ENCODE assay signal across 8 cellular contexts in genomic region chr3:137946341-137946973, GRCh38.
DNase-seq lines count a peak whose midpoint lies in the region; ATAC-seq, FAIRE-seq and TF ChIP-seq lines count a peak whose summit lies in the region.

No MANE protein-coding gene starts in this region.

- peak; percentile 84 for DNase-seq in Calu3
- DNase-seq in H54 (ENCODE audit: insufficient read length, low spot score): peak; percentile 25
- peak; percentile 53 to 58 for DNase-seq in NCI-H1930 (lab: John Stamatoyannopoulos, UW)
- peak in 3 of 5 donors; percentile 8 to 51 (median 17) for DNase-seq in T-helper 1 cell
- peak; percentile 69 for DNase-seq in iris pigment epithelial cell (ENCODE audit: low read depth)
- DNase-seq in stimulated activated CD4-positive, alpha-beta T cell treated with anti-CD3 and anti-CD28 coated beads, Interleukin-4, amount 100 ng/mL, for 1 hour: peak; percentile 47

- H3K27ac Mint-ChIP-seq in Calu3 (ENCODE audit: unreplicated experiment) (no peak overlapping the region), brain (no peak overlapping the region)

- intact Hi-C loops in Calu3 (cut with micrococcal nuclease; ENCODE audit: unreplicated experiment): loop anchor here (1.0 to 10.0 kb wide), 6 partner anchors 25 to 914 kb away; no protein-coding TSS in a partner anchor

- TF ChIP-seq POLR2A in H54 (IDR thresholded peaks at IDR 0.05; ENCODE audit: low read depth, low read length): no peak

- peaks cover 32% of the 10 kb centered on the region for H3K27me3 Mint-ChIP-seq in Calu3 (ENCODE audit: unreplicated experiment)
- H3K27me3 Mint-ChIP-seq in brain: no peaks in the 10 kb centered on the region

- H3K4me1 Mint-ChIP-seq in Calu3 (ENCODE audit: low read depth, unreplicated experiment): peaks cover 7% of the 10 kb centered on the region
- H3K4me1 Mint-ChIP-seq in brain: no peaks in the 10 kb centered on the region

- H3K36me3 Mint-ChIP-seq in Calu3 (ENCODE audit: insufficient read depth, unreplicated experiment): no peaks in the 10 kb centered on the region
- no peaks in the 10 kb centered on the region for H3K36me3 Mint-ChIP-seq in brain

- TF ChIP-seq CTCF in Calu3 (IDR thresholded peaks at IDR 0.05; ENCODE audit: unreplicated experiment): peak; percentile 89
- TF ChIP-seq CTCF in brain (conservative IDR thresholded peaks at IDR 0.05): peak; percentile 77 to 95

- peak; percentile 83 for FAIRE-seq in H54 (lab: Jason Lieb, UNC)

- no TSS peak for BruUV-seq in Calu3 (replicated peaks; lab: Mats Ljungman, UMichigan)

- H3K4me3 Mint-ChIP-seq in Calu3 (ENCODE audit: low read depth, unreplicated experiment) (no peak overlapping the region), brain (no peak overlapping the region)

- H3K9me3 Mint-ChIP-seq in Calu3 (ENCODE audit: low read depth, unreplicated experiment) (no peaks in the 10 kb centered on the region), brain (peaks cover 0 to 8% (median 0%) of the 10 kb centered on the region in 5 experiments)

- CTCF ChIA-PET in Calu3 (lab: Charles Lee): interaction anchor here (0.6 to 2.7 kb wide), 2 partner anchors 237 to 839 kb away, joined by 3 to 10 read pairs; no protein-coding TSS in a partner anchor

- no peak for ATAC-seq in HG02884 (IDR thresholded peaks at IDR 0.05; ENCODE audit: unreplicated experiment)

Comparison
In these comparisons a context has a peak if more than half of its experiments do, and no peak if none do; other contexts are left out.
1. DNase-seq: peak in every context shown above with its lines; median percentile 84 in Calu3; 69 in iris pigment epithelial cell; 56 in NCI-H1930; 47 in stimulated activated CD4-positive, alpha-beta T cell treated with anti-CD3 and anti-CD28 coated beads, Interleukin-4, amount 100 ng/mL, for 1 hour; 25 in H54; 17 in T-helper 1 cell.